In the genomic region with DNA sequence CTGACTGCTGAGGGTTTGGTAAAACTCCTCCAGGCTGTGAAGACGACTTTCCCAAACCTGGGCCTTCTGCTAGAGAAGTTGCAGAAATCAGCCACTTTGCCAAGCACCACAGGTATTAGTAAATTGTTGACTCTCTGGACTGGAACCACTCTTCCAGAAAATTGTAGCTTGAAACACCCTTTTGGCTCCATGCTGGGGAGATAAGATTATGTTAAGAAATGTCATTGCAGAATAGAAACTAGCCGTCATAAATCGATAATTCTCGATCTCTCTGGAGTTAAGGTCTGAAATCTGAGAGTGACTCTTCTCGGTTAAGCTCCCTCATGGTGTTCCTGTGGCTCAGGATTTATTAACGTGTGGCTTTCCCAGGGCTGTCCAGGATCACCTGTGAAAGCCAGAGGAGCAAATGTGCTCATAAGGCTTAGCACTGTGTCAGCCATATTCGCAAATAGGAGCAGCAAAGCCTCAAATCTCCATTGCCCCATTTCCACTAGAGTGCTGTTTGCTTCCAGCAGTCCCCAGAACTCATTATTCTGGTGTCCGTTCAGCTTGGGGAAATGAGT, we compare ENCODE assay signal across 35 cellular contexts. TPM values are rescaled to one million over a fixed set of nuclear protein-coding genes. Genes with fewer than 3 reads are reported as not detected.
"Had no signal": no experiment of that assay in that cellular context is flagged by ENCODE, and none has a peak within 500 bp of the region (broad histone marks: within the 10 kb centered on the region; RNA-seq: fewer than 3 reads in every experiment).

No MANE protein-coding gene starts in this region.

- ATAC-seq: foreskin keratinocyte; gastroesophageal sphincter; heart left ventricle; left lung; mucosa of descending colon; natural killer cell treated with Interleukin-12 subunit alpha and Interleukin-12 subunit beta and Interleukin-15 and Interleukin-18, amount 100 ng/mL, for 72 hours; sciatic nerve; stimulated activated naive CD8-positive, alpha-beta T cell treated with anti-CD3 and anti-CD28 coated beads, Interleukin-15, amount 100 ng/mL, for 72 hours had no signal

- H3K27me3 ChIP-seq: dorsolateral prefrontal cortex, esophagus muscularis mucosa, foreskin keratinocyte, gastroesophageal sphincter, heart left ventricle, hepatocyte, left lung, neutrophil, suprapubic skin, transverse colon, vagina had no signal

- DNase-seq: dorsolateral prefrontal cortex; effector CD8-positive, alpha-beta T cell; endodermal cell; foreskin keratinocyte; heart left ventricle; kidney; left lung; mesenchymal stem cell; mucosa of descending colon; naive B cell; stimulated activated CD4-positive, alpha-beta T cell treated with anti-CD3 and anti-CD28 coated beads, Interleukin-12 subunit alpha, Interleukin-12 subunit beta, amount 100 ng/mL, for 4 hours; stimulated activated CD4-positive, alpha-beta T cell treated with anti-CD3 and anti-CD28 coated beads, Interleukin-1b, Interleukin-23, amount 100 ng/mL, for 48 hours; stimulated activated CD4-positive, alpha-beta T cell treated with anti-CD3 and anti-CD28 coated beads, Interleukin-4, amount 100 ng/mL, for 1 hour; stimulated activated CD8-positive, alpha-beta memory T cell treated with anti-CD3 and anti-CD28 coated beads, Interleukin-4, amount 100 ng/mL, for 48 hours; stimulated activated naive CD4-positive, alpha-beta T cell; stimulated activated naive CD8-positive, alpha-beta T cell treated with anti-CD3 and anti-CD28 coated beads, Interleukin-15, amount 100 ng/mL, for 72 hours; transverse colon had no signal

- H3K4me3 ChIP-seq: dorsolateral prefrontal cortex, esophagus muscularis mucosa, gastroesophageal sphincter, heart left ventricle, hepatocyte, left lung, mucosa of descending colon, smooth muscle cell, suprapubic skin, transverse colon, vagina had no signal

- H3K9me3 ChIP-seq: esophagus muscularis mucosa, gastroesophageal sphincter, heart left ventricle, left lung, mucosa of descending colon, neutrophil, suprapubic skin, transverse colon, vagina had no signal

- H3K4me1 ChIP-seq: foreskin keratinocyte, suprapubic skin, vagina had no signal

- H3K27ac ChIP-seq: dorsolateral prefrontal cortex, esophagus muscularis mucosa, foreskin keratinocyte, gastroesophageal sphincter, heart left ventricle, hepatocyte, left lung, neutrophil, parathyroid adenoma, suprapubic skin, transverse colon, vagina had no signal

RNA-seq across cellular contexts. Expression of a gene that starts 57.1 kb away (rescaled TPM):
- total RNA-seq: endothelial cell of umbilical vein; epithelial cell of proximal tubule; esophagus muscularis mucosa; fibroblast of lung; foreskin keratinocyte; hepatocyte; left lung; lung microvascular endothelial cell; mesothelial cell of epicardium; mucosa of descending colon; natural killer cell treated with Interleukin-12 subunit alpha and Interleukin-12 subunit beta and Interleukin-15 and Interleukin-18, amount 100 ng/mL, for 72 hours; neural crest cell; omental fat pad; sciatic nerve; smooth muscle cell; transverse colon; ureter; vagina had no signal
- polyA plus RNA-seq: endothelial cell of umbilical vein, fibroblast of lung, foreskin keratinocyte, heart left ventricle, hepatocyte, smooth muscle cell had no signal
